Comparison of ENCODE assay signal across 7 cellular contexts in genomic region chr19:38878575-38879399, GRCh38. TPM values are rescaled to one million over a fixed set of nuclear protein-coding genes. Genes with fewer than 3 reads are reported as not detected.
A peak's percentile ranks its signal among the peaks of the same experiment; 100 is the strongest.
DNase-seq lines count a peak whose midpoint lies in the region; ATAC-seq, FAIRE-seq and TF ChIP-seq lines count a peak whose summit lies in the region.

No MANE protein-coding gene starts in this region.

- TF ChIP-seq CTCF in spleen (IDR thresholded peaks at IDR 0.05 in 8 of 11, conservative IDR thresholded peaks at IDR 0.05 in 3 of 11), result no peak

- FAIRE-seq in GM19239 (lab: Jason Lieb, UNC), result peak; percentile 45

- TF ChIP-seq POLR2A in spleen (IDR thresholded peaks at IDR 0.05), result no peak

- DNase-seq in GM19239 (ENCODE audit: insufficient read length, low spot score), result no peak
- no peak for DNase-seq in SK-N-MC (ENCODE audit: low read depth, low spot score)
- peak; percentile 78 for DNase-seq in spleen
- no peak for DNase-seq in head of caudate nucleus
- DNase-seq in NCI-H146 (lab: John Stamatoyannopoulos, UW), result no peak
- no peak for DNase-seq in HuH-7 (ENCODE audit: low spot score)

- H3K36me3 ChIP-seq in SK-N-MC (ENCODE audit: insufficient read depth, low read length), result no peaks in the 10 kb centered on the region
- peaks cover 0 to 72% (median 22%) of the 10 kb centered on the region in 6 donors for H3K36me3 ChIP-seq in spleen

- 52 to 66% (median 64%) methylated on average over 14 to 16 of the region's 16 CpGs for WGBS in spleen, 5 donors

- no peaks in the 10 kb centered on the region for H3K27me3 ChIP-seq in spleen (replicated peaks in 1 of 7)

- H3K9ac ChIP-seq in SK-N-MC (ENCODE audit: insufficient read length), result peak overlapping the region; percentile 37

- H3K27ac ChIP-seq in SK-N-MC (no peak overlapping the region), spleen (peak overlapping the region; percentile 92 to 98 (median 94))

- peaks cover 13 to 44% (median 26%) of the 10 kb centered on the region in 6 donors for H3K4me1 ChIP-seq in spleen

- intact Hi-C loops in spleen (cut with DNase I; ENCODE audit: low total_unique reads), result no loop called here
- intact Hi-C loops in head of caudate nucleus (cut with DNase I), result no loop called here

- H3K9me3 ChIP-seq in SK-N-MC (ENCODE audit: low read depth, low read length), result no peaks in the 10 kb centered on the region
- H3K9me3 ChIP-seq in spleen, result no peaks in the 10 kb centered on the region

- ATAC-seq in esophagus mucosa, result peak; percentile 3

- no peak overlapping the region for H3K4me3 ChIP-seq in SK-N-MC
- H3K4me3 ChIP-seq in spleen, result peak overlapping the region in 5 of 8 donors; percentile 23 to 65 (median 30)

RNA-seq across cellular contexts. Expression of gene RINL, which starts 0.7 kb away (rescaled TPM):
- 7.6 TPM for total RNA-seq in esophagus mucosa
- 10 to 100 TPM; 14.5 to 31.3 (median 26.5) TPM for total RNA-seq in spleen
- polyA plus RNA-seq in spleen, result 10 to 100 TPM; 26.6 to 42.5 (median 36.0) TPM

RNA-seq across cellular contexts. Expression of gene SIRT2, which starts 20.6 kb away (rescaled TPM):
- total RNA-seq in esophagus mucosa (40.3 TPM), spleen (10 to 100 TPM; 44.5 to 81.0 (median 61.8) TPM)
- 10 to 100 TPM; 25.8 to 45.1 (median 30.7) TPM for polyA plus RNA-seq in spleen

RNA-seq across cellular contexts. Expression of gene NFKBIB, which starts 21.0 kb away (rescaled TPM):
- total RNA-seq in esophagus mucosa (21.4 TPM), spleen (10 to 100 TPM; 18.1 to 29.0 (median 21.1) TPM)
- polyA plus RNA-seq in spleen, result 10 to 100 TPM; 22.8 to 33.5 (median 23.5) TPM

RNA-seq across cellular contexts. Expression of gene HNRNPL, which starts 29.0 kb away (rescaled TPM):
- 236 TPM for total RNA-seq in esophagus mucosa
- 100 to 1,000 TPM; 188 to 357 (median 294) TPM for total RNA-seq in spleen
- 100 to 1,000 TPM; 147 to 175 (median 168) TPM for polyA plus RNA-seq in spleen

RNA-seq across cellular contexts. Expression of gene CCER2, which starts 33.2 kb away (rescaled TPM):
- 1.4 TPM for total RNA-seq in esophagus mucosa
- total RNA-seq in spleen, result 1 to 10 TPM in 1 of 7 donors, under 1 TPM in 3, not detected in 3; 0.34 to 1.1 (median 0.57) TPM
- polyA plus RNA-seq in spleen, result 1 to 10 TPM in 1 of 3 donors, under 1 TPM in 2; 0.77 to 2.9 (median 0.86) TPM
